10 cellular contexts compared by ENCODE assay signal in genomic region chr1:224623310-224623714, GRCh38. TPM values are rescaled to one million over a fixed set of nuclear protein-coding genes. Genes with fewer than 3 reads are reported as not detected.
DNase-seq lines count a peak whose midpoint lies in the region; ATAC-seq and TF ChIP-seq lines count a peak whose summit lies in the region.
"Had no signal": no experiment of that assay in that cellular context is flagged by ENCODE, and none has a peak within 500 bp of the region (broad histone marks: within the 10 kb centered on the region; RNA-seq: fewer than 3 reads in every experiment).

No MANE protein-coding gene starts in this region.

- TF ChIP-seq POLR2A in stomach (IDR thresholded peaks at IDR 0.05), result no peak

- in situ Hi-C loops in SK-MEL-5 (cut with HindIII; ENCODE audit: low pct_unique_long_range_greater_than_20kb, low sequenced_read_pairs), result no loop called here

- no peaks in the 10 kb centered on the region for H3K36me3 ChIP-seq in stomach

- peak overlapping the region; percentile 92 to 99 for H3K27ac Mint-ChIP-seq in effector memory CD8-positive, alpha-beta T cell
- H3K27ac Mint-ChIP-seq: B cell had no signal

- 69 to 87% (median 78%) methylated on average over 5 of the region's 5 CpGs for WGBS in stomach, 5 donors

- peaks cover 8 to 22% (median 10%) of the 10 kb centered on the region in 4 donors for H3K4me1 ChIP-seq in stomach

- TF ChIP-seq EP300 in stomach (IDR thresholded peaks at IDR 0.05), result no peak

- no peak for TF ChIP-seq CTCF in stomach (IDR thresholded peaks at IDR 0.05)

- peak overlapping the region; percentile 56 to 72 for H3K4me3 Mint-ChIP-seq in effector memory CD8-positive, alpha-beta T cell
- H3K4me3 Mint-ChIP-seq: B cell had no signal

- H3K9me3 ChIP-seq in stomach, result no peaks in the 10 kb centered on the region

- peak overlapping the region in 4 of 5 donors; percentile 9 to 68 (median 58) for H3K27ac ChIP-seq in stomach

- H3K27me3 ChIP-seq in stomach, result peaks cover 0 to 11% (median 2%) of the 10 kb centered on the region in 3 donors

- H3K4me3 ChIP-seq in stomach, result no peak overlapping the region

- H3K4me1 Mint-ChIP-seq in effector memory CD8-positive, alpha-beta T cell (ENCODE audit: low read depth in 2 of 2), result peaks cover 28 to 29% of the 10 kb centered on the region in 2 donors
- H3K4me1 Mint-ChIP-seq: B cell had no signal

- H3K36me3 Mint-ChIP-seq in effector memory CD8-positive, alpha-beta T cell (ENCODE audit: insufficient read depth), result peaks cover 9% of the 10 kb centered on the region

- H3K9me3 Mint-ChIP-seq in effector memory CD8-positive, alpha-beta T cell, result peaks cover 0 to 10% of the 10 kb centered on the region in 2 donors

- no peak for ATAC-seq in effector memory CD8-positive, alpha-beta T cell (replicated peaks)
- ATAC-seq in HG02759 (IDR thresholded peaks at IDR 0.05; ENCODE audit: unreplicated experiment), result no peak

- peak; percentile 10 for DNase-seq in activated naive CD4-positive, alpha-beta T cell treated with Interleukin-2 at 50 U/mL for 16 hours
- no peak for DNase-seq in activated naive CD4-positive, alpha-beta T cell (lab: John Stamatoyannopoulos, UW)
- DNase-seq in SK-MEL-5 (ENCODE audit: low read depth, low spot score) (peak; percentile 11), stomach (no peak), D341Med (ENCODE audit: low spot score) (no peak), NCI-H1694 treated with DMSO at 0.1 percent for 48 hours (lab: John Stamatoyannopoulos, UW) (no peak)
- DNase-seq in effector memory CD8-positive, alpha-beta T cell, result no peak
- DNase-seq: SHP77 treated with DMSO at 0.1 percent for 48 hours had no signal

- intact Hi-C loops in stomach (cut with DNase I; ENCODE audit: low total_unique reads), result no loop called here

- peaks cover 21 to 27% of the 10 kb centered on the region in 2 donors for H3K27me3 Mint-ChIP-seq in effector memory CD8-positive, alpha-beta T cell

RNA-seq across cellular contexts. Expression of gene CNIH3, which starts 7.2 kb away (rescaled TPM):
- total RNA-seq in SK-MEL-5 (2014; rRNA removed; shearing (Covaris generic)), result 3.1 and 6.4 TPM in 2 replicates
- 4.6 and 6.6 TPM in 2 replicates for polyA plus RNA-seq in SK-MEL-5 (2015; cell fraction: cytosol; rRNA removed)
- 8.7 TPM in 2 replicates for polyA plus RNA-seq in SK-MEL-5 (2015; cell fraction: nucleus; rRNA removed)
- 10 to 100 TPM in 1 of 5 donors, 1 to 10 TPM in 2, under 1 TPM in 1, not detected in 1; 0.45 to 18.7 (median 5.9) TPM for total RNA-seq in stomach
- polyA plus RNA-seq in stomach, result 1 to 10 TPM; 1.4 to 3.1 (median 1.4) TPM

Comparison
In these comparisons a context has a peak if more than half of its experiments do, and no peak if none do; other contexts are left out.
1. DNase-seq: peak in activated naive CD4-positive, alpha-beta T cell treated with Interleukin-2 at 50 U/mL for 16 hours (single experiment) and SK-MEL-5 (single experiment); none in activated naive CD4-positive, alpha-beta T cell (0 of 4), effector memory CD8-positive, alpha-beta T cell (0 of 3), stomach (single experiment), D341Med (single experiment) and NCI-H1694 treated with DMSO at 0.1 percent for 48 hours (single experiment).